ENCODE assay signal across 12 cellular contexts in the genomic region with DNA sequence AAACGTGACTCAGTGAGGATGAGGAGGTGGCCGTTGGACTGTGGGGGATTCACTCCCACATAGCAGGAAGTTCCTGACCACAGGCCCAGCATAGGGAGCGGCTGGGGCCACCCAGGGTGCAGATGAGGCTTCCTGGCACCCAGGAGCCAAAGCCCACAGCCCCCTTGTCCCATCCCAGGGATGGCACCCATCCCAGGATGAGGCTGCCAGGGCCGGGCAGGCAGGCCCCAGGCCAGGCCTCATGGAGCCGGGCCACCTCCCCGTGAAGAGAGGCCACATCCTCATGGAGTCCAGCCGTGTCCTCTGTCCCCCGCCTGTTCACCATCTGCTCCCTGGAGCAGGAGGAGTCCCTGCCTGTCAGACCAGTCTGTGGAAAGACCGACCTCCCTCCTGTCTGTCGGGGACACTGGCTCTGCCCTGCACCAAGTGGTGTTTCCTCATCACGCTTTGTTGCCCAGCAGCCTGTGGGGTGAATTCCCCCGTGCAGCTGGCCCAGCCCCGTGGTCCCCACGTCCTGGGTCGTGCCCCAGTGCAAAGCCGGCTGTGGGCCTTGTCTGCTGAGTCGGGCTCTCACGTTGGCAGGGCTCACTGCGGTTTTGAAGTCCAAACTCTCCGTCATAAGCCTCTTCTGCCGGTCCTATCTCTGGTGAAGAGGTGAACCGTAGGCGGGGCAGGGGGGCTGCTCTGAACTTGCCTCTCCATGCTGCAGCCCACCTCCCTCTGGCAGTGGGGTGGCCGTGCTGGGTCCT. TPM values are rescaled to one million over a fixed set of nuclear protein-coding genes. Genes with fewer than 3 reads are reported as not detected.
DNase-seq lines count a peak whose midpoint lies in the region; ATAC-seq and TF ChIP-seq lines count a peak whose summit lies in the region.
"Had no signal": no experiment of that assay in that cellular context is flagged by ENCODE, and none has a peak within 500 bp of the region (broad histone marks: within the 10 kb centered on the region; RNA-seq: fewer than 3 reads in every experiment).

No MANE protein-coding gene starts in this region.

- no peak for TF ChIP-seq POLR2A in tibial nerve (IDR thresholded peaks at IDR 0.05)

- H3K4me1 ChIP-seq in OCI-LY3 (ENCODE audit: low read length) = peaks cover 5% of the 10 kb centered on the region; the same call in 1 of the 2 replicates
- peaks cover 0 to 6% (median 0%) of the 10 kb centered on the region in 4 donors for H3K4me1 ChIP-seq in tibial nerve

- H3K36me3 ChIP-seq in OCI-LY3 (replicated peaks; ENCODE audit: low read depth, low read length) (no peaks in the 10 kb centered on the region), tibial nerve (peaks cover 0 to 44% (median 0%) of the 10 kb centered on the region in 3 donors)

- no peak overlapping the region for H3K4me3 Mint-ChIP-seq in glutamatergic neuron (ENCODE audit: unreplicated experiment)
- H3K4me3 Mint-ChIP-seq: IgD-negative memory B cell had no signal

- 46 to 51% methylated on average over 13 to 21 of the region's 24 CpGs for WGBS in tibial nerve, 2 donors

- TF ChIP-seq CTCF in OCI-LY3 (IDR thresholded peaks at IDR 0.05; ENCODE audit: low read depth, low read length) = no peak
- no peak for TF ChIP-seq CTCF in glutamatergic neuron (IDR thresholded peaks at IDR 0.05; ENCODE audit: partially characterized antibody, unreplicated experiment)
- no peak for TF ChIP-seq CTCF in tibial nerve (IDR thresholded peaks at IDR 0.05)

- H3K4me2 ChIP-seq in OCI-LY3 (ENCODE audit: low read length) = peak overlapping the region; percentile 32

- H3K27me3 ChIP-seq in OCI-LY3 (ENCODE audit: low read depth, low read length) (0 out of 2 replicates have a peak, but pooled peaks cover 4% of the 10 kb centered on the region), tibial nerve (peaks cover 0 to 17% of the 10 kb centered on the region in 2 donors)

- peaks cover 12% of the 10 kb centered on the region for H3K27me3 Mint-ChIP-seq in glutamatergic neuron (ENCODE audit: unreplicated experiment)

- no peaks in the 10 kb centered on the region for H3K9me3 ChIP-seq in OCI-LY3 (ENCODE audit: insufficient read depth, low read length)
- no peaks in the 10 kb centered on the region for H3K9me3 ChIP-seq in tibial nerve

- peaks cover 21% of the 10 kb centered on the region for H3K9me3 Mint-ChIP-seq in glutamatergic neuron (ENCODE audit: unreplicated experiment)

- no peak for TF ChIP-seq EP300 in tibial nerve (IDR thresholded peaks at IDR 0.05)

- H3K27ac Mint-ChIP-seq in glutamatergic neuron (ENCODE audit: unreplicated experiment) = peak overlapping the region; percentile 62
- H3K27ac Mint-ChIP-seq: IgD-negative memory B cell had no signal

- H4K20me1 ChIP-seq in OCI-LY3 (ENCODE audit: insufficient read depth, low read length) = no peaks in the 10 kb centered on the region

- H3K4me3 ChIP-seq in OCI-LY3 (ENCODE audit: low read length) (peak overlapping the region; percentile 6; the same call in 1 of the 2 replicates), tibial nerve (no peak overlapping the region)

- H3K79me2 ChIP-seq in OCI-LY3 (ENCODE audit: low read length) = no peaks in the 10 kb centered on the region

- DNase-seq in AG08395 (ENCODE audit: low spot score) = peak; percentile 55
- DNase-seq in glutamatergic neuron = no peak
- no peak for DNase-seq in GDM1 (lab: John Stamatoyannopoulos, UW)
- no peak for DNase-seq in tibial nerve (ENCODE audit: low spot score in 2 of 2)
- DNase-seq in stimulated activated CD4-positive, alpha-beta T cell treated with anti-CD3 and anti-CD28 coated beads, Interleukin-15, amount 100 ng/mL, for 24 hours = no peak
- DNase-seq: left colon, NCI-H226 had no signal

- peak overlapping the region; percentile 63; the same call in 1 of the 2 replicates for H2AFZ ChIP-seq in OCI-LY3 (ENCODE audit: low read depth, low read length)

- no peak overlapping the region for H3K9ac ChIP-seq in OCI-LY3 (ENCODE audit: low read length)

- peaks cover 2% of the 10 kb centered on the region for H3K4me1 Mint-ChIP-seq in glutamatergic neuron (ENCODE audit: low read depth, unreplicated experiment)
- H3K4me1 Mint-ChIP-seq: IgD-negative memory B cell had no signal

- H3K27ac ChIP-seq in OCI-LY3 (ENCODE audit: low read length) (no peak overlapping the region), tibial nerve (no peak overlapping the region)
- H3K27ac ChIP-seq: RWPE1 had no signal

- ATAC-seq in GM21786 (IDR thresholded peaks at IDR 0.05; ENCODE audit: unreplicated experiment) (peak; percentile 65), GM21723 (IDR thresholded peaks at IDR 0.05; ENCODE audit: unreplicated experiment) (no peak)
- ATAC-seq: left colon had no signal

- H3K36me3 Mint-ChIP-seq in glutamatergic neuron (ENCODE audit: unreplicated experiment) = no peaks in the 10 kb centered on the region
- H3K36me3 Mint-ChIP-seq: IgD-negative memory B cell had no signal

RNA-seq across cellular contexts. Expression of a gene that starts 24.5 kb away (rescaled TPM):
- total RNA-seq in glutamatergic neuron (ENCODE audit: unreplicated experiment) (65.8 TPM), tibial nerve (10 to 100 TPM; 10.9 to 65.3 (median 32.6) TPM)

RNA-seq across cellular contexts. Expression of a gene that starts 41.7 kb away (rescaled TPM):
- total RNA-seq in glutamatergic neuron (ENCODE audit: unreplicated experiment) (168 TPM), tibial nerve (10 to 100 TPM; 19.9 to 52.2 (median 38.0) TPM)
